In genomic region chr16:4612474-4612931, GRCh38 we compare ENCODE assay signal across 1 cellular context.
TF ChIP-seq lines count a peak whose summit lies in the region.

No MANE protein-coding gene starts in this region.

TF ChIP-seq in H1, 55 proteins besides CTCF, POLR2A, EP300 and RAD21:
- TF ChIP-seq JUN (IDR thresholded peaks at IDR 0.05; ENCODE audit: low read depth, low read length) = no peak
- no peak for TF ChIP-seq CREB1 (IDR thresholded peaks at IDR 0.05)
- TF ChIP-seq HDAC2 (IDR thresholded peaks at IDR 0.05; ENCODE audit: borderline replicate concordance in 1 of 2, low read depth in 2 of 2, low read length in 2 of 2) = peak in 1 of 2 experiments; percentile 61; a peak in 1 of 4 replicates
- 0 out of 2 replicates have a peak, but pooled peaks have one; percentile 37 for TF ChIP-seq GABPA (IDR thresholded peaks at IDR 0.05; ENCODE audit: borderline replicate concordance, insufficient read depth, low read length)
- TF ChIP-seq TCF12 (IDR thresholded peaks at IDR 0.05; ENCODE audit: low read depth, low read length) = 0 out of 2 replicates have a peak, but pooled peaks have one; percentile 56
- TF ChIP-seq EZH2 (IDR thresholded peaks at IDR 0.05; ENCODE audit: low read depth, low read length, severe bottlenecking) = no peak
- TF ChIP-seq SAP30 (IDR thresholded peaks at IDR 0.05; ENCODE audit: insufficient read depth, insufficient replicate concordance, low read length) = no peak
- TF ChIP-seq TAF7 (optimal IDR thresholded peaks at IDR 0.05; ENCODE audit: borderline replicate concordance, low read depth, low read length) = peak; percentile 15
- no peak for TF ChIP-seq SP4 (IDR thresholded peaks at IDR 0.05; ENCODE audit: low read length)
- peak; percentile 61; the same call in 1 of the 2 replicates for TF ChIP-seq POLR2AphosphoS5 (IDR thresholded peaks at IDR 0.05; ENCODE audit: low read depth, low read length)
- peak; percentile 47 for TF ChIP-seq ASH2L (IDR thresholded peaks at IDR 0.05; ENCODE audit: low read length)
- TF ChIP-seq KDM1A (IDR thresholded peaks at IDR 0.05; ENCODE audit: borderline replicate concordance, low read length) = peak; percentile 53; the same call in 1 of the 2 replicates
- TF ChIP-seq SIRT6 (IDR thresholded peaks at IDR 0.05; ENCODE audit: low read length) = no peak
- 0 out of 2 replicates have a peak, but pooled peaks have one; percentile 8 for TF ChIP-seq TAF1 (IDR thresholded peaks at IDR 0.05; ENCODE audit: low read depth, low read length)
- no peak for TF ChIP-seq KDM4A (IDR thresholded peaks at IDR 0.05; ENCODE audit: low read depth, low read length, severe bottlenecking)
- TF ChIP-seq E2F6 (IDR thresholded peaks at IDR 0.05) = no peak
- no peak for TF ChIP-seq SP1 (IDR thresholded peaks at IDR 0.05; ENCODE audit: low read depth, low read length)
- TF ChIP-seq TEAD4 (IDR thresholded peaks at IDR 0.05; ENCODE audit: low read depth, low read length) = 0 out of 2 replicates have a peak, but pooled peaks have one; percentile 35
- TF ChIP-seq ATF3 (IDR thresholded peaks at IDR 0.05; ENCODE audit: insufficient read depth, low read depth, low read length) = no peak
- no peak for TF ChIP-seq TBP (IDR thresholded peaks at IDR 0.05; ENCODE audit: low read depth, low read length)
- TF ChIP-seq BACH1 (IDR thresholded peaks at IDR 0.05; ENCODE audit: low read length) = no peak
- peak; percentile 43; the same call in 1 of the 2 replicates for TF ChIP-seq YY1 (IDR thresholded peaks at IDR 0.05; ENCODE audit: low read depth, low read length)
- TF ChIP-seq SRF (IDR thresholded peaks at IDR 0.05; ENCODE audit: low read depth, low read length) = no peak
